ENCODE assay signal across 9 cellular contexts in the genomic region with DNA sequence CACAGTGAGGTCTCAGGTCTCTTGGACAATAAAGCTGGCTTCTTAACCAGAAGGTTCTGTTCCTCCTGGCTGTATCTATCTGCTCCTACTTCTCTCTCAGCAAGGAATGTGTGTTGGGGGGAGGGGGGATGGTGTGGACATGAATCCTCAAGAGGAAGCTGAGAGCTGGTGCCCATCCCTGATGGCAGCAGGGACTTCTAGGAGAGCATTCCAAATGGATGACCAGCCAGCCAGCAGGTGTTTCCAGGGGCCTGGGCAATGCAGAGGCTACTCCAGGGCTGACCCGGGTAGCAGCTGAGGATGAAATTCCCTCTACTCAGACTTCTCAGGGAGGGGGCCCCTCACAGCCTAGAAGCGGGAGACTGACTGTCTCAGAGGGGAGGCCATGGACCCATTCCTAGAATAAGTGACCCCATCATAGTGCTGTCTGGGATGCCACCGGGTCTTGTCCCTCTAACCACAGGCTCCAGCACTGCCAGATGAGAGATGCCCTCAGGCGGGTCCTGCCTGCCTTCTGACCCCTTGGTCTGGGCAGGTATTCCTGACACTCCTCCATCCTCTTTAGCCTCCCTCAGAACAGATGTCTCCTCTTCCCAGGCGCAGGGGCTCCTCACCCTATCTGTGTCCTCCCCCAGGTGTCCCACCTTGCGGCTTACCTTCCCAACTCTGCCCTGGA. TPM values are rescaled to one million over a fixed set of nuclear protein-coding genes. Genes with fewer than 3 reads are reported as not detected.
DNase-seq lines count a peak whose midpoint lies in the region; ATAC-seq, FAIRE-seq and TF ChIP-seq lines count a peak whose summit lies in the region.
"Had no signal": no experiment of that assay in that cellular context is flagged by ENCODE, and none has a peak within 500 bp of the region (broad histone marks: within the 10 kb centered on the region; RNA-seq: fewer than 3 reads in every experiment).

No MANE protein-coding gene starts in this region.

- no peaks in the 10 kb centered on the region for H3K9me3 Mint-ChIP-seq in activated CD4-positive, alpha-beta T cell treated with anti-CD3 and anti-CD28 coated beads, Interleukin-2, amount 10 ng/mL, durations not matched to agents 24 days and 14 days
- no peaks in the 10 kb centered on the region for H3K9me3 Mint-ChIP-seq in activated CD8-positive, alpha-beta T cell treated with anti-CD3 and anti-CD28 coated beads, Interleukin-2, amount 10 ng/mL, durations not matched to agents 7 days and 5 days (ENCODE audit: insufficient read depth)

- no peak for DNase-seq in activated CD4-positive, alpha-beta T cell treated with anti-CD3 and anti-CD28 coated beads, Interleukin-2, amount 10 ng/mL, durations not matched to agents 24 days and 14 days
- no peak for DNase-seq in activated CD4-positive, alpha-beta T cell treated with anti-CD3 and anti-CD28 coated beads, Interleukin-2, amount 50 U/mL, for 48 hours
- DNase-seq in activated CD8-positive, alpha-beta T cell treated with anti-CD3 and anti-CD28 coated beads, Interleukin-2, amount 10 ng/mL, durations not matched to agents 7 days and 5 days, result no peak
- DNase-seq in kidney (no peak), lower leg skin (ENCODE audit: low spot score in 2 of 2) (no peak), thyroid gland (no peak)

- TF ChIP-seq CTCF in kidney (IDR thresholded peaks at IDR 0.05; ENCODE audit: borderline replicate concordance, extremely low read depth, insufficient read depth) (no peak), lower leg skin (IDR thresholded peaks at IDR 0.05) (no peak), thyroid gland (IDR thresholded peaks at IDR 0.05) (no peak)

- POLR2A ChIA-PET in activated CD8-positive, alpha-beta T cell treated with anti-CD3 and anti-CD28 coated beads, Interleukin-2, amount 10 ng/mL, durations not matched to agents 7 days and 5 days (lab: Charles Lee), result interaction anchor here (1.0 kb wide), 1 partner anchor 56 kb away, joined by 3 read pairs; no protein-coding TSS in a partner anchor

- peak overlapping the region; percentile 32 to 60 for H3K27ac ChIP-seq in kidney (ENCODE audit: low read depth in 2 of 2, low read length in 2 of 2)
- H3K27ac ChIP-seq in stomach smooth muscle (ENCODE audit: low read length), result no peak overlapping the region
- H3K27ac ChIP-seq in thyroid gland, result no peak overlapping the region

- H3K27me3 ChIP-seq in stomach smooth muscle (ENCODE audit: control insufficient read depth in 1 of 2, insufficient read depth in 2 of 2, low read length in 2 of 2) (peaks cover 0 to 3% of the 10 kb centered on the region in 2 donors), thyroid gland (no peaks in the 10 kb centered on the region)

- peak overlapping the region; percentile 74 for H3K4me3 Mint-ChIP-seq in activated CD4-positive, alpha-beta T cell treated with anti-CD3 and anti-CD28 coated beads, Interleukin-2, amount 10 ng/mL, durations not matched to agents 24 days and 14 days
- peak overlapping the region; percentile 62 for H3K4me3 Mint-ChIP-seq in activated CD8-positive, alpha-beta T cell treated with anti-CD3 and anti-CD28 coated beads, Interleukin-2, amount 10 ng/mL, durations not matched to agents 7 days and 5 days

- TF ChIP-seq POLR2A in lower leg skin (IDR thresholded peaks at IDR 0.05) (no peak), thyroid gland (IDR thresholded peaks at IDR 0.05) (no peak)

- H3K4me3 ChIP-seq in kidney (ENCODE audit: low read length in 2 of 2), result peak overlapping the region; percentile 64 to 66
- peak overlapping the region; percentile 74 to 77 for H3K4me3 ChIP-seq in stomach smooth muscle (ENCODE audit: low read length in 2 of 2)
- H3K4me3 ChIP-seq in lower leg skin (ENCODE audit: low read depth, poor library complexity, severe bottlenecking), result no peak overlapping the region
- H3K4me3 ChIP-seq in thyroid gland (replicated peaks in 1 of 3), result peak overlapping the region in 1 of 3 donors; percentile 75

- intact Hi-C loops in activated CD4-positive, alpha-beta T cell treated with anti-CD3 and anti-CD28 coated beads, Interleukin-2, amount 10 ng/mL, durations not matched to agents 24 days and 14 days (cut with micrococcal nuclease), result loop anchor here (5.0 kb wide), 1 partner anchor 39 kb away; no protein-coding TSS in a partner anchor
- intact Hi-C loops in kidney (cut with DNase I), result no loop called here
- intact Hi-C loops in lower leg skin (cut with DNase I; ENCODE audit: low total_unique reads), result loop anchor here (10.0 kb wide), 1 partner anchor 146 kb away; no protein-coding TSS in a partner anchor
- intact Hi-C loops in thyroid gland (cut with DNase I), result no loop called here

- peaks cover 7% of the 10 kb centered on the region for H3K4me1 Mint-ChIP-seq in activated CD4-positive, alpha-beta T cell treated with anti-CD3 and anti-CD28 coated beads, Interleukin-2, amount 10 ng/mL, durations not matched to agents 24 days and 14 days
- peaks cover 12% of the 10 kb centered on the region for H3K4me1 Mint-ChIP-seq in activated CD8-positive, alpha-beta T cell treated with anti-CD3 and anti-CD28 coated beads, Interleukin-2, amount 10 ng/mL, durations not matched to agents 7 days and 5 days (ENCODE audit: low read depth)

- H3K9me3 ChIP-seq in kidney (ENCODE audit: control insufficient read depth in 1 of 2, low read length in 2 of 2), result no peaks in the 10 kb centered on the region
- no peaks in the 10 kb centered on the region for H3K9me3 ChIP-seq in stomach smooth muscle (ENCODE audit: control insufficient read depth in 2 of 2, low read length in 2 of 2)
- H3K9me3 ChIP-seq in thyroid gland, result no peaks in the 10 kb centered on the region

- H3K27me3 Mint-ChIP-seq in activated CD4-positive, alpha-beta T cell treated with anti-CD3 and anti-CD28 coated beads, Interleukin-2, amount 10 ng/mL, durations not matched to agents 24 days and 14 days, result peaks cover 10% of the 10 kb centered on the region
- H3K27me3 Mint-ChIP-seq in activated CD8-positive, alpha-beta T cell treated with anti-CD3 and anti-CD28 coated beads, Interleukin-2, amount 10 ng/mL, durations not matched to agents 7 days and 5 days (ENCODE audit: low read depth), result peaks cover 11% of the 10 kb centered on the region

- H3K9ac ChIP-seq in kidney (ENCODE audit: low read length in 2 of 2) (peak overlapping the region in 1 of 2 donors; percentile 78), stomach smooth muscle (ENCODE audit: low read length in 2 of 2) (peak overlapping the region; percentile 69 to 77)

- H3K4me1 ChIP-seq in kidney (ENCODE audit: control insufficient read depth in 1 of 2, insufficient read depth in 1 of 2, low read depth in 1 of 2, low read length in 2 of 2) (peaks cover 0 to 9% of the 10 kb centered on the region in 2 donors), stomach smooth muscle (ENCODE audit: control insufficient read depth, insufficient read depth, low read length) (peaks cover 9% of the 10 kb centered on the region), thyroid gland (peaks cover 19 to 24% of the 10 kb centered on the region in 2 donors)

- H3K36me3 ChIP-seq in kidney (ENCODE audit: control insufficient read depth in 1 of 2, insufficient read depth in 2 of 2, low read length in 2 of 2), result no peaks in the 10 kb centered on the region
- H3K36me3 ChIP-seq in stomach smooth muscle (ENCODE audit: control insufficient read depth in 2 of 2, insufficient read depth in 2 of 2, low read length in 2 of 2), result no peaks in the 10 kb centered on the region
- no peaks in the 10 kb centered on the region for H3K36me3 ChIP-seq in thyroid gland

- H3K36me3 Mint-ChIP-seq in activated CD4-positive, alpha-beta T cell treated with anti-CD3 and anti-CD28 coated beads, Interleukin-2, amount 10 ng/mL, durations not matched to agents 24 days and 14 days (ENCODE audit: low read depth), result no peaks in the 10 kb centered on the region
- no peaks in the 10 kb centered on the region for H3K36me3 Mint-ChIP-seq in activated CD8-positive, alpha-beta T cell treated with anti-CD3 and anti-CD28 coated beads, Interleukin-2, amount 10 ng/mL, durations not matched to agents 7 days and 5 days (ENCODE audit: low read depth)

- peak overlapping the region; percentile 43 for H3K27ac Mint-ChIP-seq in activated CD4-positive, alpha-beta T cell treated with anti-CD3 and anti-CD28 coated beads, Interleukin-2, amount 10 ng/mL, durations not matched to agents 24 days and 14 days
- H3K27ac Mint-ChIP-seq in activated CD8-positive, alpha-beta T cell treated with anti-CD3 and anti-CD28 coated beads, Interleukin-2, amount 10 ng/mL, durations not matched to agents 7 days and 5 days, result no peak overlapping the region

- no peak for ATAC-seq in activated CD8-positive, alpha-beta T cell treated with anti-CD3 and anti-CD28 coated beads, Interleukin-2, amount 10 ng/mL, durations not matched to agents 7 days and 5 days
- no peak for ATAC-seq in HG02981 (IDR thresholded peaks at IDR 0.05; ENCODE audit: unreplicated experiment)

- FAIRE-seq in kidney (lab: Jason Lieb, UNC), result no peak
- FAIRE-seq: colon had no signal

- 80 to 82% methylated on average over 6 of the region's 6 CpGs for WGBS in lower leg skin, 2 donors
- WGBS in thyroid gland, 2 donors, result 58 to 69% methylated on average over 5 to 6 of the region's 6 CpGs

- CTCF ChIA-PET in activated CD8-positive, alpha-beta T cell treated with anti-CD3 and anti-CD28 coated beads, Interleukin-2, amount 10 ng/mL, durations not matched to agents 7 days and 5 days (lab: Charles Lee), result interaction anchor here (0.9 to 1.8 kb wide), 6 partner anchors 15 to 147 kb away, joined by 3 to 9 read pairs (median 4); a partner anchor contains a TSS

RNA-seq across cellular contexts. Expression of a gene that starts 1.2 kb away (rescaled TPM):
- 6.2 and 6.9 TPM in 2 replicates for total RNA-seq in activated CD4-positive, alpha-beta T cell treated with anti-CD3 and anti-CD28 coated beads, Interleukin-2, amount 10 ng/mL, durations not matched to agents 24 days and 14 days
- total RNA-seq in activated CD8-positive, alpha-beta T cell treated with anti-CD3 and anti-CD28 coated beads, Interleukin-2, amount 10 ng/mL, durations not matched to agents 7 days and 5 days, result 1 to 10 TPM; 2.8 to 3.6 TPM
- total RNA-seq in kidney (18.3 TPM), lower leg skin (1 to 10 TPM; 5.5 to 9.4 (median 7.2) TPM), thyroid gland (10 to 100 TPM in 1 of 4 donors, 1 to 10 TPM in 3; 6.0 to 12.7 (median 6.3) TPM)
- 21.7 TPM for polyA plus RNA-seq in kidney (ENCODE audit: insufficient read depth, low read depth, low replicate concordance)

RNA-seq across cellular contexts. Expression of a gene that starts 15.8 kb away (rescaled TPM):
- 18.9 and 19.1 TPM in 2 replicates for total RNA-seq in activated CD4-positive, alpha-beta T cell treated with anti-CD3 and anti-CD28 coated beads, Interleukin-2, amount 10 ng/mL, durations not matched to agents 24 days and 14 days
- 10 to 100 TPM; 17.9 to 18.8 TPM for total RNA-seq in activated CD8-positive, alpha-beta T cell treated with anti-CD3 and anti-CD28 coated beads, Interleukin-2, amount 10 ng/mL, durations not matched to agents 7 days and 5 days
- total RNA-seq in kidney (15.0 TPM), lower leg skin (10 to 100 TPM; 34.0 to 48.6 (median 38.8) TPM), thyroid gland (10 to 100 TPM in 3 of 4 donors, 1 to 10 TPM in 1; 7.8 to 27.0 (median 18.8) TPM)
- 13.6 TPM for polyA plus RNA-seq in kidney (ENCODE audit: insufficient read depth, low read depth, low replicate concordance)

RNA-seq across cellular contexts. Expression of a gene that starts 28.4 kb away (rescaled TPM):
- not detected in 2 replicates for total RNA-seq in activated CD4-positive, alpha-beta T cell treated with anti-CD3 and anti-CD28 coated beads, Interleukin-2, amount 10 ng/mL, durations not matched to agents 24 days and 14 days
- not detected for total RNA-seq in activated CD8-positive, alpha-beta T cell treated with anti-CD3 and anti-CD28 coated beads, Interleukin-2, amount 10 ng/mL, durations not matched to agents 7 days and 5 days
- total RNA-seq in kidney (8.4 TPM), lower leg skin (10 to 100 TPM in 3 of 4 donors, 1 to 10 TPM in 1; 1.9 to 37.6 (median 21.0) TPM), thyroid gland (1 to 10 TPM in 1 of 4 donors, not detected in 3; 4.0 TPM)
- 60.0 TPM for polyA plus RNA-seq in kidney (ENCODE audit: insufficient read depth, low read depth, low replicate concordance)

RNA-seq across cellular contexts. Expression of a gene that starts 56.7 kb away (rescaled TPM):
- total RNA-seq in activated CD4-positive, alpha-beta T cell treated with anti-CD3 and anti-CD28 coated beads, Interleukin-2, amount 10 ng/mL, durations not matched to agents 24 days and 14 days, result 53.5 and 54.9 TPM in 2 replicates
- total RNA-seq in activated CD8-positive, alpha-beta T cell treated with anti-CD3 and anti-CD28 coated beads, Interleukin-2, amount 10 ng/mL, durations not matched to agents 7 days and 5 days, result 10 to 100 TPM; 62.4 to 72.2 TPM
- total RNA-seq in kidney, result 70.4 TPM
- 41.0 TPM for polyA plus RNA-seq in kidney (ENCODE audit: insufficient read depth, low read depth, low replicate concordance)
- 10 to 100 TPM; 52.4 to 79.2 (median 63.8) TPM for total RNA-seq in lower leg skin
- total RNA-seq in thyroid gland, result 10 to 100 TPM; 63.7 to 90.2 (median 71.7) TPM

Comparison
In these comparisons a context has a peak if more than half of its experiments do, and no peak if none do; other contexts are left out.
1. H3K27ac ChIP-seq: peak in kidney (2 of 2); none in stomach smooth muscle (single experiment) and thyroid gland (0 of 3).
2. intact Hi-C loops: an anchor here in activated CD4-positive, alpha-beta T cell treated with anti-CD3 and anti-CD28 coated beads, Interleukin-2, amount 10 ng/mL, durations not matched to agents 24 days and 14 days (5.0 kb wide) and lower leg skin (10.0 kb wide); none called in kidney and thyroid gland.